16 cellular contexts compared by ENCODE assay signal in the genomic region with DNA sequence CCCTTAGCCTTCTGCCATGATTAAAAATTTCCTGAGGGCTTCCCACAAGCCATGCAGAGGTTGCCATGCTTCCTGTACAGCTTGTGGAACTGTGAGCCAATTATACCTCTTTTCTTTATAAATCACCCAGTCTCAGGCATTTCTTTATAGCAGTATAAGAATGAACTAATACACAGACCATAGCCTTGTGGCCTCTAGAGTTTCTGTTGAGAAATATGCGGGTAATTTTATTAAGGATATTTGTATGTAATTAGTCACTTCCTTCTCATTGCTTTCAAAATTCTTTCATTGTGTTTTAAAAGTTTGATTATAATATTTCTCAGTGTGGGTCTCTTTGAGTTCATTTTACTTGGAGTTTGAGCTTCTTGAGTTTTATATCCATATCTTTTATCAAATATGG.
DNase-seq lines count a peak whose midpoint lies in the region; ATAC-seq lines count a peak whose summit lies in the region.
"Had no signal": no experiment of that assay in that cellular context is flagged by ENCODE, and none has a peak within 500 bp of the region (broad histone marks: within the 10 kb centered on the region; RNA-seq: fewer than 3 reads in every experiment).

No MANE protein-coding gene starts in this region.

- peak overlapping the region; percentile 53 for H2AFZ ChIP-seq in ACC112 (ENCODE audit: low read length, unreplicated experiment)

- H3K27me3 Mint-ChIP-seq in T-helper 17 cell: no peaks in the 10 kb centered on the region
- H3K27me3 Mint-ChIP-seq: IgD-negative memory B cell had no signal

- no peak for ATAC-seq in T-helper 17 cell
- no peak for ATAC-seq in HG02588 (IDR thresholded peaks at IDR 0.05; ENCODE audit: unreplicated experiment)
- ATAC-seq: CD8-positive, alpha-beta T cell; GM12878 had no signal

- no peak overlapping the region for H3K4me3 ChIP-seq in ACC112 (ENCODE audit: low read depth, low read length)
- H3K4me3 ChIP-seq: GM12878, HAP-1 had no signal

- H3K27me3 ChIP-seq in ACC112 (ENCODE audit: insufficient read depth, low read length): no peaks in the 10 kb centered on the region

- no peaks in the 10 kb centered on the region for H3K79me2 ChIP-seq in ACC112 (ENCODE audit: control insufficient read depth, insufficient read depth, low read length, unreplicated experiment)

- H3K36me3 Mint-ChIP-seq in T-helper 17 cell (ENCODE audit: low read depth): no peaks in the 10 kb centered on the region
- H3K36me3 Mint-ChIP-seq: CD14-positive monocyte; CD8-positive, alpha-beta T cell; IgD-negative memory B cell had no signal

- H3K4me3 Mint-ChIP-seq in T-helper 17 cell: no peak overlapping the region
- H3K4me3 Mint-ChIP-seq: CD14-positive monocyte; CD8-positive, alpha-beta T cell; HFFc6; IgD-negative memory B cell had no signal

- no peaks in the 10 kb centered on the region for H3K9me3 ChIP-seq in T-helper 17 cell (ENCODE audit: control insufficient read depth, low read length, poor library complexity, severe bottlenecking)
- H3K9me3 ChIP-seq: Caco-2, HAP-1 had no signal

- H3K4me1 Mint-ChIP-seq in T-helper 17 cell: no peaks in the 10 kb centered on the region
- H3K4me1 Mint-ChIP-seq: CD14-positive monocyte, IgD-negative memory B cell had no signal

- no peak overlapping the region for H3K27ac ChIP-seq in ACC112 (ENCODE audit: low read depth, low read length)

- peak; percentile 32 for DNase-seq in HCEC 1CT
- peak; percentile 3 for DNase-seq in dermis blood vessel endothelial cell
- DNase-seq in glomerular endothelial cell (ENCODE audit: extremely low read depth, low read depth, low spot score): peak; percentile 4
- DNase-seq in T-helper 17 cell: no peak
- DNase-seq in AG08395 (ENCODE audit: low spot score): no peak
- DNase-seq: Caco-2; CD8-positive, alpha-beta T cell; DND-41; HFFc6; KG1 had no signal

- no peak overlapping the region for H3K27ac Mint-ChIP-seq in T-helper 17 cell
- H3K27ac Mint-ChIP-seq: CD14-positive monocyte; CD8-positive, alpha-beta T cell; HFFc6; IgD-negative memory B cell had no signal

- peaks cover 3% of the 10 kb centered on the region for H3K4me1 ChIP-seq in ACC112 (ENCODE audit: control insufficient read depth, insufficient read depth, low read length, unreplicated experiment)
- H3K4me1 ChIP-seq: Caco-2, HAP-1 had no signal

- no peaks in the 10 kb centered on the region for H3K36me3 ChIP-seq in ACC112 (ENCODE audit: insufficient read depth, low read length)
- H3K36me3 ChIP-seq: HAP-1 had no signal

Comparison
In these comparisons a context has a peak if more than half of its experiments do, and no peak if none do; other contexts are left out.
1. DNase-seq: peak in HCEC 1CT (single experiment), dermis blood vessel endothelial cell (single experiment) and glomerular endothelial cell (single experiment); none in T-helper 17 cell (0 of 3) and AG08395 (single experiment).